Comparison of ENCODE assay signal across 1 cellular context in genomic region chr17:2075336-2076056, GRCh38.
TF ChIP-seq lines count a peak whose summit lies in the region.

No MANE protein-coding gene starts in this region.

TF ChIP-seq in A549, 52 proteins besides CTCF, POLR2A, EP300 and RAD21 (continued from another document):
- no peak for TF ChIP-seq PBX3 (IDR thresholded peaks at IDR 0.05)
- TF ChIP-seq REST (IDR thresholded peaks at IDR 0.05) = no peak
- no peak for TF ChIP-seq TP53 (CRISPR knock-in tag; IDR thresholded peaks at IDR 0.05)
- no peak for TF ChIP-seq SREBF2 (IDR thresholded peaks at IDR 0.05)
- TF ChIP-seq CHD2 (IDR thresholded peaks at IDR 0.05; ENCODE audit: low read length, partially characterized antibody) = no peak
- TF ChIP-seq ESRRA (IDR thresholded peaks at IDR 0.05; ENCODE audit: borderline replicate concordance, low read length) = no peak
- no peak for TF ChIP-seq FOSB (CRISPR knock-in tag; IDR thresholded peaks at IDR 0.05)
- no peak for TF ChIP-seq RARB (CRISPR knock-in tag; IDR thresholded peaks at IDR 0.05)
- no peak for TF ChIP-seq MAZ (IDR thresholded peaks at IDR 0.05; ENCODE audit: borderline replicate concordance, low read depth, low read length)
- no peak for TF ChIP-seq PHF8 (IDR thresholded peaks at IDR 0.05; ENCODE audit: borderline replicate concordance, low read depth)
- no peak for TF ChIP-seq ZC3H11A (IDR thresholded peaks at IDR 0.05)
- no peak for TF ChIP-seq CBX2 (IDR thresholded peaks at IDR 0.05; ENCODE audit: borderline replicate concordance, low read depth)
- no peak for TF ChIP-seq USF2 (IDR thresholded peaks at IDR 0.05)
- no peak for TF ChIP-seq HES2 (IDR thresholded peaks at IDR 0.05)
